1 cellular context compared by ENCODE assay signal in the genomic region with DNA sequence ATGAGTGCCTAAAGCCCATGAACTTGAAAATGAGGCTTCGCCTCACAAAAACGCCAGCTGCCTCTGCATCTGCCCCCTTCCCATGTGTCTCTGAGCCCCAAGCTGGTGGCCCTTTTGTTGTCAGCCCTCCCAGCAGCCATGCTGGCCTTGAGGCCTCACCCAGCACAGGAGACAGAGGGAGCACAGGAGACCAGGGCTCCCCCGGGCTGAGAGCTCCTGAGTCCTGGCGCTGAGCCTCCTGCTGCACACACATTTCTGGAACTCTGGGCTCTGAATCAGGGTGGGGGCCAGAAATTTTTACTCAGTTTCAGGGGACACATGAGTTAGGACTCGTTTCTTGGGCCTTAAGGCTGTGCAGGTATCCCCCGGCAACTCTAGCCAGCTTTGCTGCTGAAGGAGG.
TF ChIP-seq lines count a peak whose summit lies in the region.

No MANE protein-coding gene starts in this region.

TF ChIP-seq in SK-N-SH, 30 proteins besides CTCF, POLR2A, EP300 and RAD21 (continued from another document):
- TF ChIP-seq REST (IDR thresholded peaks at IDR 0.05; ENCODE audit: low read depth, low read length) (no peak), NFIC (IDR thresholded peaks at IDR 0.05; ENCODE audit: borderline replicate concordance) (no peak), TEAD4 (IDR thresholded peaks at IDR 0.05; ENCODE audit: borderline replicate concordance, insufficient read depth) (no peak), CHD2 (IDR thresholded peaks at IDR 0.05; ENCODE audit: low read length, partially characterized antibody) (no peak), SIN3A (IDR thresholded peaks at IDR 0.05; ENCODE audit: borderline replicate concordance, low read depth, low read length) (no peak), GABPA (IDR thresholded peaks at IDR 0.05; ENCODE audit: low read depth) (no peak)
- TF ChIP-seq, protein P1, sequence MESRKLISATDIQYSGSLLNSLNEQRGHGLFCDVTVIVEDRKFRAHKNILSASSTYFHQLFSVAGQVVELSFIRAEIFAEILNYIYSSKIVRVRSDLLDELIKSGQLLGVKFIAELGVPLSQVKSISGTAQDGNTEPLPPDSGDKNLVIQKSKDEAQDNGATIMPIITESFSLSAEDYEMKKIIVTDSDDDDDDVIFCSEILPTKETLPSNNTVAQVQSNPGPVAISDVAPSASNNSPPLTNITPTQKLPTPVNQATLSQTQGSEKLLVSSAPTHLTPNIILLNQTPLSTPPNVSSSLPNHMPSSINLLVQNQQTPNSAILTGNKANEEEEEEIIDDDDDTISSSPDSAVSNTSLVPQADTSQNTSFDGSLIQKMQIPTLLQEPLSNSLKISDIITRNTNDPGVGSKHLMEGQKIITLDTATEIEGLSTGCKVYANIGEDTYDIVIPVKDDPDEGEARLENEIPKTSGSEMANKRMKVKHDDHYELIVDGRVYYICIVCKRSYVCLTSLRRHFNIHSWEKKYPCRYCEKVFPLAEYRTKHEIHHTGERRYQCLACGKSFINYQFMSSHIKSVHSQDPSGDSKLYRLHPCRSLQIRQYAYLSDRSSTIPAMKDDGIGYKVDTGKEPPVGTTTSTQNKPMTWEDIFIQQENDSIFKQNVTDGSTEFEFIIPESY (IDR thresholded peaks at IDR 0.05; ENCODE audit: borderline replicate concordance, low read depth), result no peak
- TF ChIP-seq, protein P2, sequence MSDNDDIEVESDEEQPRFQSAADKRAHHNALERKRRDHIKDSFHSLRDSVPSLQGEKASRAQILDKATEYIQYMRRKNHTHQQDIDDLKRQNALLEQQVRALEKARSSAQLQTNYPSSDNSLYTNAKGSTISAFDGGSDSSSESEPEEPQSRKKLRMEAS (IDR thresholded peaks at IDR 0.05; ENCODE audit: low read depth), result no peak
